ENCODE assay signal across 8 cellular contexts in the genomic region with DNA sequence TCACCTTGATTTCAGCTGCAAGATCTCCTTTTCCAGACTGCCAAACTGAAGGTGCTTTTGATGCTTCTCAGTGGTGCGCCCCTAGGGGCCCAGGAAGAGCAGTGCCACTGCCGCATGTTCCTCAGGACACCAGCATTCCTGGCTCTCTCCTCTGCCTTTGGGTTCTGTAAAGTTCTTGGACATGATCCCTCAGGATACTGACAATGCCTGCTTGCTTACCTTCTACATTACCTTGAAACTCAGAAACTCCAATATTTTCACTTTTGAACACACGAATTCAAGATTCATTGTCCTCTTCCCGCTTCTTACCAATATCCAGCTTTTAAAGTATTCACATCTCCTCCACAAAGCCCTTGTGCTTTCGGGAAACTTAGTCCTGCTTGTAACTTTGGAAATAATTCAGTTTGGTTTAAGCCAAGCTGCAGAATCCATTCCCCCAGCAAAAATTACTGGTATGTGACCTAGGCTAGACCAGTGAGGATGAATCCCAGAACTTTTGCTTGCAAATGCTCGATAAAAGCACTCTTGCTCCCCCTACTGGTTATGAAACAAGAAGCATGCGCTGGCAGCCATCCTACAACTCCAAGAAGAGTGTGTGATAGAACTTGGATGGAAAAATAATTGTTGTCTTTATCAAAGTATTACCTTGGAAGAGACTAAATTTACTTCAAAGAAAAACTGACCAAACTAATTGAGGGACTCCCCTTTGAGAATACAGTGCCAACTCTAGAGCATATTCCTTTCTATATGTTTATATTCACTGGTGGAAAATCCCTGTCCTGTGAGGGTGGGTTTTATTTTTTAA. TPM values are rescaled to one million over a fixed set of nuclear protein-coding genes. Genes with fewer than 3 reads are reported as not detected.
DNase-seq lines count a peak whose midpoint lies in the region; ATAC-seq and TF ChIP-seq lines count a peak whose summit lies in the region.

No MANE protein-coding gene starts in this region.

- H3K9ac ChIP-seq in stomach smooth muscle (ENCODE audit: low read length in 2 of 2), result peak overlapping the region in 1 of 2 donors; percentile 14

- H3K9me3 ChIP-seq in stomach smooth muscle (ENCODE audit: control insufficient read depth in 2 of 2, low read length in 2 of 2), result no peaks in the 10 kb centered on the region

- no peak overlapping the region for H3K27ac ChIP-seq in stomach smooth muscle (ENCODE audit: low read length)

- H3K4me1 Mint-ChIP-seq in endothelial cell (ENCODE audit: unreplicated experiment) (peaks cover 5% of the 10 kb centered on the region), mesothelial cell of epicardium (peaks cover 6% of the 10 kb centered on the region)

- peak overlapping the region; percentile 5 to 31 for H3K4me3 ChIP-seq in stomach smooth muscle (ENCODE audit: low read length in 2 of 2)

- H3K27me3 ChIP-seq in stomach smooth muscle (ENCODE audit: control insufficient read depth in 1 of 2, insufficient read depth in 2 of 2, low read length in 2 of 2), result no peaks in the 10 kb centered on the region

- no peak overlapping the region for H3K4me3 Mint-ChIP-seq in endothelial cell (ENCODE audit: unreplicated experiment)
- peak overlapping the region; percentile 61 for H3K4me3 Mint-ChIP-seq in mesothelial cell of epicardium

- H3K9me3 Mint-ChIP-seq in endothelial cell (ENCODE audit: unreplicated experiment), result no peaks in the 10 kb centered on the region
- no peaks in the 10 kb centered on the region for H3K9me3 Mint-ChIP-seq in mesothelial cell of epicardium

- H3K27ac Mint-ChIP-seq in endothelial cell (ENCODE audit: unreplicated experiment) (no peak overlapping the region), mesothelial cell of epicardium (peak overlapping the region; percentile 61)

- H3K27me3 Mint-ChIP-seq in endothelial cell (ENCODE audit: unreplicated experiment) (no peaks in the 10 kb centered on the region), mesothelial cell of epicardium (ENCODE audit: low read depth) (peaks cover 22% of the 10 kb centered on the region)

- peak; percentile 85 for TF ChIP-seq CTCF in endothelial cell (IDR thresholded peaks at IDR 0.05; ENCODE audit: unreplicated experiment)
- peak; percentile 82 for TF ChIP-seq CTCF in mesothelial cell of epicardium (IDR thresholded peaks at IDR 0.05; ENCODE audit: unreplicated experiment)

- peak; percentile 40 for ATAC-seq in HG03280 (IDR thresholded peaks at IDR 0.05; ENCODE audit: unreplicated experiment)

- peaks cover 10 to 11% of the 10 kb centered on the region in 2 donors for H3K36me3 ChIP-seq in stomach smooth muscle (ENCODE audit: control insufficient read depth in 2 of 2, insufficient read depth in 2 of 2, low read length in 2 of 2)

- H3K36me3 Mint-ChIP-seq in endothelial cell (ENCODE audit: low read depth, unreplicated experiment) (no peaks in the 10 kb centered on the region), mesothelial cell of epicardium (no peaks in the 10 kb centered on the region)

- DNase-seq in CMK (ENCODE audit: low read depth) (peak; percentile 35), NCI-H345 treated with DMSO at 0.1 percent for 48 hours (lab: John Stamatoyannopoulos, UW; ENCODE audit: unreplicated experiment) (peak; percentile 35), endothelial cell (ENCODE audit: low spot score) (peak; percentile 66), mesothelial cell of epicardium (ENCODE audit: low spot score in 2 of 2, unreplicated experiment in 2 of 2) (peak in 1 of 2 experiments; percentile 62)
- DNase-seq in activated CD4-positive, alpha-beta T cell treated with anti-CD3 and anti-CD28 coated beads, Interleukin-2, amount 50 U/mL, for 24 hours (ENCODE audit: low read depth in 1 of 2, low spot score in 1 of 2), result peak; percentile 27 to 43

- H3K4me1 ChIP-seq in stomach smooth muscle (ENCODE audit: control insufficient read depth, insufficient read depth, low read length), result peaks cover 4% of the 10 kb centered on the region

- TF ChIP-seq POLR2A in GM19099 (IDR thresholded peaks at IDR 0.05; ENCODE audit: extremely low read depth, insufficient read length, low read depth), result peak; percentile 7

RNA-seq across cellular contexts. Expression of a gene that starts 16.5 kb away (rescaled TPM):
- total RNA-seq in endothelial cell (ENCODE audit: unreplicated experiment) (not detected), mesothelial cell of epicardium (not detected in 3 replicates)

RNA-seq across cellular contexts. Expression of a gene that starts 51.2 kb away (rescaled TPM):
- 5.0 TPM for total RNA-seq in endothelial cell (ENCODE audit: unreplicated experiment)
- total RNA-seq in mesothelial cell of epicardium, result 5.1 to 6.2 TPM (median 5.8 TPM) in 3 replicates

RNA-seq across cellular contexts. Expression of a gene that starts 54.4 kb away (rescaled TPM):
- 28.4 TPM for total RNA-seq in endothelial cell (ENCODE audit: unreplicated experiment)
- 39.6 to 41.0 TPM (median 39.7 TPM) in 3 replicates for total RNA-seq in mesothelial cell of epicardium
